ENCODE assay signal across 38 cellular contexts in genomic region chr3:58623478-58623877, GRCh38. TPM values are rescaled to one million over a fixed set of nuclear protein-coding genes. Genes with fewer than 3 reads are reported as not detected.
"Had no signal": no experiment of that assay in that cellular context is flagged by ENCODE, and none has a peak within 500 bp of the region (broad histone marks: within the 10 kb centered on the region; RNA-seq: fewer than 3 reads in every experiment).

No MANE protein-coding gene starts in this region.

- H3K27me3 ChIP-seq: adrenal gland, body of pancreas, brain microvascular endothelial cell, breast epithelium had no signal

- H3K4me3 ChIP-seq: adrenal gland, body of pancreas, breast epithelium had no signal

- H3K27ac Mint-ChIP-seq: activated B cell treated with CpG ODN at 0.5 μM for 24 hours; activated CD4-positive, alpha-beta memory T cell treated with anti-CD3 and anti-CD28 coated beads for 36 hours; activated CD4-positive, alpha-beta T cell treated with anti-CD3 and anti-CD28 coated beads, Interleukin-2, amount 10 ng/mL, durations not matched to agents 24 days and 14 days; activated CD8-positive, alpha-beta T cell treated with anti-CD3 and anti-CD28 coated beads for 36 hours; activated naive CD4-positive, alpha-beta T cell treated with anti-CD3 and anti-CD28 coated beads for 36 hours; activated naive CD4-positive, alpha-beta T cell treated with anti-CD3 and anti-CD28 coated beads, Interleukin-2, amount 50 U/mL, for 72 hours; activated naive CD8-positive, alpha-beta T cell treated with anti-CD3 and anti-CD28 coated beads for 36 hours; activated T-cell treated with anti-CD3 and anti-CD28 coated beads, Interleukin-2, amount 50 U/mL, for 72 hours; activated T-helper 1 cell treated with anti-CD3 and anti-CD28 coated beads, Interleukin-12 subunit alpha, Interleukin-12 subunit beta, Interleukin-2, Interleukin-4 antibody, amounts not matched to agents 30 ng/mL and 10 ng/mL and 1 ng/mL, durations not matched to agents 14 hours and 24 hours and 36 hours; activated T-helper 17 cell treated with anti-CD3 and anti-CD28 coated beads, Interleukin-2, amount 50 U/mL, for 72 hours; T-helper 1 cell treated with Interleukin-12 subunit alpha and Interleukin-12 subunit beta and Interleukin-4 antibody, amounts not matched to agents 30 μg/mL and 1 μg/mL, for 36 hours; T-helper 2 cell treated with Interferon-gamma antibody and Interleukin-4, amounts not matched to agents 5 μg/mL and 100 μg/mL, for 36 hours had no signal

- H3K27ac ChIP-seq: adrenal gland, body of pancreas, brain microvascular endothelial cell, breast epithelium, VCaP had no signal

- H3K27me3 Mint-ChIP-seq: activated CD4-positive, alpha-beta memory T cell treated with anti-CD3 and anti-CD28 coated beads for 36 hours; activated CD4-positive, alpha-beta T cell treated with anti-CD3 and anti-CD28 coated beads, Interleukin-2, amount 10 ng/mL, durations not matched to agents 24 days and 14 days; activated CD8-positive, alpha-beta T cell treated with anti-CD3 and anti-CD28 coated beads for 36 hours; activated naive CD8-positive, alpha-beta T cell treated with anti-CD3 and anti-CD28 coated beads for 36 hours; activated T-helper 17 cell treated with anti-CD3 and anti-CD28 coated beads, Interleukin-2, amount 50 U/mL, for 72 hours had no signal

- DNase-seq: activated B cell treated with CpG ODN at 0.5 μM for 24 hours; activated CD4-positive, alpha-beta memory T cell treated with anti-CD3 and anti-CD28 coated beads for 36 hours; activated CD4-positive, alpha-beta T cell treated with anti-CD3 and anti-CD28 coated beads for 4 hours; activated CD4-positive, alpha-beta T cell treated with anti-CD3 and anti-CD28 coated beads, Interleukin-2, amount 10 ng/mL, durations not matched to agents 24 days and 14 days; activated CD4-positive, alpha-beta T cell treated with anti-CD3 and anti-CD28 coated beads, Interleukin-2, amount 50 U/mL, for 1 hour; activated CD4-positive, alpha-beta T cell treated with anti-CD3 and anti-CD28 coated beads, Interleukin-2, amount 50 U/mL, for 4 hours; activated CD4-positive, CD25-positive, alpha-beta regulatory T cell treated with anti-CD3 and anti-CD28 coated beads, Interleukin-2, amount 50 U/mL, for 72 hours; activated CD8-positive, alpha-beta memory T cell treated with anti-CD3 and anti-CD28 coated beads, Interleukin-2, amount 50 U/mL, for 4 hours; activated CD8-positive, alpha-beta T cell treated with anti-CD3 and anti-CD28 coated beads for 36 hours; activated effector memory CD4-positive, alpha-beta T cell treated with anti-CD3 and anti-CD28 coated beads, Interleukin-2, amount 50 U/mL, for 16 hours; activated gamma-delta T cell treated with Interleukin-2 at 50 U/mL for 16 hours; activated naive CD4-positive, alpha-beta T cell; activated naive CD4-positive, alpha-beta T cell treated with anti-CD3 and anti-CD28 coated beads for 36 hours; activated naive CD4-positive, alpha-beta T cell treated with anti-CD3 and anti-CD28 coated beads, Interleukin-2, amount 50 U/mL, for 16 hours; activated naive CD8-positive, alpha-beta T cell treated with anti-CD3 and anti-CD28 coated beads for 36 hours; activated T-cell treated with anti-CD3 and anti-CD28 coated beads for 4 hours; activated T-cell treated with anti-CD3 and anti-CD28 coated beads, Interleukin-2, amount 50 U/mL, for 1 hour; activated T-cell treated with anti-CD3 and anti-CD28 coated beads, Interleukin-2, amount 50 U/mL, for 4 hours; activated T-cell treated with anti-CD3 and anti-CD28 coated beads, Interleukin-2, amount 50 U/mL, for 72 hours; adrenal gland; amniotic stem cell; aorta; body of pancreas; brain microvascular endothelial cell; central memory CD4-positive, alpha-beta T cell; T-helper 1 cell; T-helper 2 cell; T-helper 9 cell had no signal

- H3K4me1 Mint-ChIP-seq: activated B cell treated with CpG ODN at 0.5 μM for 24 hours; activated CD4-positive, alpha-beta T cell treated with anti-CD3 and anti-CD28 coated beads, Interleukin-2, amount 10 ng/mL, durations not matched to agents 24 days and 14 days; activated naive CD8-positive, alpha-beta T cell treated with anti-CD3 and anti-CD28 coated beads for 36 hours had no signal

- H3K4me3 Mint-ChIP-seq: activated B cell treated with CpG ODN at 0.5 μM for 24 hours; activated CD4-positive, alpha-beta memory T cell treated with anti-CD3 and anti-CD28 coated beads for 36 hours; activated CD4-positive, alpha-beta T cell treated with anti-CD3 and anti-CD28 coated beads, Interleukin-2, amount 10 ng/mL, durations not matched to agents 24 days and 14 days; activated CD8-positive, alpha-beta T cell treated with anti-CD3 and anti-CD28 coated beads for 36 hours; activated naive CD4-positive, alpha-beta T cell treated with anti-CD3 and anti-CD28 coated beads for 36 hours; activated naive CD8-positive, alpha-beta T cell treated with anti-CD3 and anti-CD28 coated beads for 36 hours; activated T-cell treated with anti-CD3 and anti-CD28 coated beads, Interleukin-2, amount 50 U/mL, for 4 hours; activated T-cell treated with anti-CD3 and anti-CD28 coated beads, Interleukin-2, amount 50 U/mL, for 72 hours; activated T-helper 1 cell treated with anti-CD3 and anti-CD28 coated beads, Interleukin-12 subunit alpha, Interleukin-12 subunit beta, Interleukin-2, Interleukin-4 antibody, amounts not matched to agents 30 ng/mL and 10 ng/mL and 1 ng/mL, durations not matched to agents 14 hours and 24 hours and 36 hours; activated T-helper 17 cell treated with anti-CD3 and anti-CD28 coated beads, Interleukin-2, amount 50 U/mL, for 72 hours; T-helper 1 cell treated with Interleukin-12 subunit alpha and Interleukin-12 subunit beta and Interleukin-4 antibody, amounts not matched to agents 30 μg/mL and 1 μg/mL, for 36 hours; T-helper 2 cell treated with Interferon-gamma antibody and Interleukin-4, amounts not matched to agents 5 μg/mL and 100 μg/mL, for 36 hours had no signal

- H3K9me3 Mint-ChIP-seq: activated B cell treated with CpG ODN at 0.5 μM for 24 hours; activated CD4-positive, alpha-beta memory T cell treated with anti-CD3 and anti-CD28 coated beads for 36 hours; activated CD4-positive, alpha-beta T cell treated with anti-CD3 and anti-CD28 coated beads, Interleukin-2, amount 10 ng/mL, durations not matched to agents 24 days and 14 days; activated CD8-positive, alpha-beta T cell treated with anti-CD3 and anti-CD28 coated beads for 36 hours; activated naive CD4-positive, alpha-beta T cell treated with anti-CD3 and anti-CD28 coated beads for 36 hours; activated naive CD4-positive, alpha-beta T cell treated with anti-CD3 and anti-CD28 coated beads, Interleukin-2, amount 50 U/mL, for 72 hours; activated naive CD8-positive, alpha-beta T cell treated with anti-CD3 and anti-CD28 coated beads for 36 hours; activated T-cell treated with anti-CD3 and anti-CD28 coated beads, Interleukin-2, amount 50 U/mL, for 4 hours; activated T-cell treated with anti-CD3 and anti-CD28 coated beads, Interleukin-2, amount 50 U/mL, for 72 hours; activated T-helper 1 cell treated with anti-CD3 and anti-CD28 coated beads, Interleukin-12 subunit alpha, Interleukin-12 subunit beta, Interleukin-2, Interleukin-4 antibody, amounts not matched to agents 30 ng/mL and 10 ng/mL and 1 ng/mL, durations not matched to agents 14 hours and 24 hours and 36 hours; activated T-helper 17 cell treated with anti-CD3 and anti-CD28 coated beads, Interleukin-2, amount 50 U/mL, for 72 hours; T-helper 1 cell treated with Interleukin-12 subunit alpha and Interleukin-12 subunit beta and Interleukin-4 antibody, amounts not matched to agents 30 μg/mL and 1 μg/mL, for 36 hours; T-helper 2 cell treated with Interferon-gamma antibody and Interleukin-4, amounts not matched to agents 5 μg/mL and 100 μg/mL, for 36 hours had no signal

- ATAC-seq: activated CD8-positive, alpha-beta T cell treated with anti-CD3 and anti-CD28 coated beads for 36 hours; activated naive CD4-positive, alpha-beta T cell treated with anti-CD3 and anti-CD28 coated beads, Interleukin-2, amount 50 U/mL, for 72 hours; activated T-cell treated with anti-CD3 and anti-CD28 coated beads, Interleukin-2, amount 50 U/mL, for 4 hours; activated T-cell treated with anti-CD3 and anti-CD28 coated beads, Interleukin-2, amount 50 U/mL, for 72 hours; activated T-helper 17 cell treated with anti-CD3 and anti-CD28 coated beads, Interleukin-2, amount 50 U/mL, for 72 hours; body of pancreas had no signal

- H3K9me3 ChIP-seq: adrenal gland, body of pancreas, breast epithelium had no signal

- H3K36me3 ChIP-seq: adrenal gland, brain microvascular endothelial cell, breast epithelium had no signal

- H3K36me3 Mint-ChIP-seq: activated CD4-positive, alpha-beta memory T cell treated with anti-CD3 and anti-CD28 coated beads for 36 hours; activated naive CD4-positive, alpha-beta T cell treated with anti-CD3 and anti-CD28 coated beads, Interleukin-2, amount 50 U/mL, for 72 hours; activated naive CD8-positive, alpha-beta T cell treated with anti-CD3 and anti-CD28 coated beads for 36 hours had no signal

RNA-seq across cellular contexts. Expression of gene FAM3D, which starts 43.1 kb away (rescaled TPM):
- total RNA-seq: activated B cell treated with CpG ODN at 0.5 μM for 24 hours; activated CD4-positive, alpha-beta memory T cell treated with anti-CD3 and anti-CD28 coated beads for 36 hours; activated CD4-positive, alpha-beta T cell treated with anti-CD3 and anti-CD28 coated beads, Interleukin-2, amount 10 ng/mL, durations not matched to agents 24 days and 14 days; activated CD8-positive, alpha-beta memory T cell treated with anti-CD3 and anti-CD28 coated beads for 36 hours; activated CD8-positive, alpha-beta T cell treated with anti-CD3 and anti-CD28 coated beads for 36 hours; activated naive CD4-positive, alpha-beta T cell treated with anti-CD3 and anti-CD28 coated beads for 36 hours; activated naive CD4-positive, alpha-beta T cell treated with anti-CD3 and anti-CD28 coated beads, Interleukin-2, amount 50 U/mL, for 72 hours; activated naive CD8-positive, alpha-beta T cell treated with anti-CD3 and anti-CD28 coated beads for 36 hours; activated T-cell treated with anti-CD3 and anti-CD28 coated beads, Interleukin-2, amount 50 U/mL, for 4 hours; activated T-cell treated with anti-CD3 and anti-CD28 coated beads, Interleukin-2, amount 50 U/mL, for 72 hours; activated T-helper 1 cell treated with anti-CD3 and anti-CD28 coated beads, Interleukin-12 subunit alpha, Interleukin-12 subunit beta, Interleukin-2, Interleukin-4 antibody, amounts not matched to agents 30 ng/mL and 10 ng/mL and 1 ng/mL, durations not matched to agents 14 hours and 24 hours and 36 hours; activated T-helper 17 cell treated with anti-CD3 and anti-CD28 coated beads, Interleukin-2, amount 50 U/mL, for 72 hours; aorta; astrocyte; cardiac septum had no signal

RNA-seq across cellular contexts. Expression of gene FAM107A, which starts 46.3 kb away (rescaled TPM):
- total RNA-seq: activated B cell treated with CpG ODN at 0.5 μM for 24 hours; activated CD4-positive, alpha-beta memory T cell treated with anti-CD3 and anti-CD28 coated beads for 36 hours; activated CD4-positive, alpha-beta T cell treated with anti-CD3 and anti-CD28 coated beads, Interleukin-2, amount 10 ng/mL, durations not matched to agents 24 days and 14 days; activated CD8-positive, alpha-beta memory T cell treated with anti-CD3 and anti-CD28 coated beads for 36 hours; activated CD8-positive, alpha-beta T cell treated with anti-CD3 and anti-CD28 coated beads for 36 hours; activated naive CD4-positive, alpha-beta T cell treated with anti-CD3 and anti-CD28 coated beads for 36 hours; activated naive CD4-positive, alpha-beta T cell treated with anti-CD3 and anti-CD28 coated beads, Interleukin-2, amount 50 U/mL, for 72 hours; activated naive CD8-positive, alpha-beta T cell treated with anti-CD3 and anti-CD28 coated beads for 36 hours; activated T-cell treated with anti-CD3 and anti-CD28 coated beads, Interleukin-2, amount 50 U/mL, for 4 hours; activated T-cell treated with anti-CD3 and anti-CD28 coated beads, Interleukin-2, amount 50 U/mL, for 72 hours; activated T-helper 1 cell treated with anti-CD3 and anti-CD28 coated beads, Interleukin-12 subunit alpha, Interleukin-12 subunit beta, Interleukin-2, Interleukin-4 antibody, amounts not matched to agents 30 ng/mL and 10 ng/mL and 1 ng/mL, durations not matched to agents 14 hours and 24 hours and 36 hours; activated T-helper 17 cell treated with anti-CD3 and anti-CD28 coated beads, Interleukin-2, amount 50 U/mL, for 72 hours; astrocyte had no signal
